Comparison of ENCODE assay signal across 23 cellular contexts in genomic region chr1:183323849-183324683, GRCh38.
DNase-seq lines count a peak whose midpoint lies in the region; ATAC-seq and TF ChIP-seq lines count a peak whose summit lies in the region.
"Had no signal": no experiment of that assay in that cellular context is flagged by ENCODE, and none has a peak within 500 bp of the region (broad histone marks: within the 10 kb centered on the region; RNA-seq: fewer than 3 reads in every experiment).

No MANE protein-coding gene starts in this region.

- no peak for TF ChIP-seq POLR2A in thyroid gland (IDR thresholded peaks at IDR 0.05)

- CTCF ChIA-PET in activated CD4-positive, alpha-beta T cell treated with anti-CD3 and anti-CD28 coated beads for 36 hours (lab: Charles Lee): no interaction called here
- CTCF ChIA-PET in PC-9 (lab: Charles Lee): interaction anchor here (0.7 kb wide), 1 partner anchor 140 kb away, joined by 4 read pairs; no protein-coding TSS in a partner anchor

- no peaks in the 10 kb centered on the region for H3K9me3 ChIP-seq in PC-9 (ENCODE audit: insufficient read depth, low read depth)
- H3K9me3 ChIP-seq in thyroid gland: no peaks in the 10 kb centered on the region
- H3K9me3 ChIP-seq: esophagus squamous epithelium, SK-N-SH, transverse colon had no signal

- peaks cover 56% of the 10 kb centered on the region for H3K4me1 ChIP-seq in PC-9 (replicated peaks; ENCODE audit: insufficient read depth)
- peaks cover 5 to 16% of the 10 kb centered on the region in 2 donors for H3K4me1 ChIP-seq in thyroid gland

- peak; percentile 10 for DNase-seq in activated CD4-positive, alpha-beta T cell treated with anti-CD3 and anti-CD28 coated beads for 36 hours
- no peak for DNase-seq in activated CD4-positive, alpha-beta T cell treated with anti-CD3 and anti-CD28 coated beads, Interleukin-2, amount 50 U/mL, for 4 hours
- peak; percentile 36 to 79 for DNase-seq in PC-9
- DNase-seq in fibroblast of peridontal ligament (ENCODE audit: extremely low read depth): peak; percentile 77
- DNase-seq in stimulated activated naive CD8-positive, alpha-beta T cell treated with anti-CD3 and anti-CD28 coated beads, Interleukin-15, amount 100 ng/mL, for 72 hours: no peak
- DNase-seq in thyroid gland: no peak
- DNase-seq in caudate nucleus (lab: John Stamatoyannopoulos, UW): no peak
- no peak for DNase-seq in HPDE6-E6E7 (ENCODE audit: extremely low spot score)
- DNase-seq: 8988T; activated CD4-positive, CD25-positive, alpha-beta regulatory T cell; AML-193; amygdala; CD8-positive, alpha-beta memory T cell; effector CD4-positive, alpha-beta T cell; esophagus squamous epithelium; NCI-H1105 treated with DMSO at 0.1 percent for 48 hours; NCI-H510A treated with DMSO at 0.1 percent for 48 hours; SK-N-SH; stimulated activated naive CD4-positive, alpha-beta T cell treated with Interleukin-2 at 50 U/mL for 16 hours; transverse colon had no signal

- TF ChIP-seq CTCF in PC-9 (conservative IDR thresholded peaks at IDR 0.05): no peak
- no peak for TF ChIP-seq CTCF in thyroid gland (IDR thresholded peaks at IDR 0.05)

- 90 to 91% methylated on average over 7 of the region's 7 CpGs for WGBS in thyroid gland, 2 donors

- intact Hi-C loops in activated CD4-positive, alpha-beta T cell treated with anti-CD3 and anti-CD28 coated beads for 36 hours (cut with DNase I, micrococcal nuclease): no loop called here
- intact Hi-C loops in PC-9 (cut with micrococcal nuclease; ENCODE audit: unreplicated experiment): no loop called here
- intact Hi-C loops in thyroid gland (cut with DNase I): no loop called here

- peak overlapping the region; percentile 55 for H3K4me2 ChIP-seq in PC-9
- H3K4me2 ChIP-seq: SK-N-SH had no signal

- H3K27ac Mint-ChIP-seq in activated CD4-positive, alpha-beta T cell treated with anti-CD3 and anti-CD28 coated beads for 36 hours: no peak overlapping the region
- no peak overlapping the region for H3K27ac Mint-ChIP-seq in stimulated activated naive CD8-positive, alpha-beta T cell treated with anti-CD3 and anti-CD28 coated beads, Interleukin-15, amount 100 ng/mL, for 72 hours

- H3F3A ChIP-seq in PC-9 (ENCODE audit: insufficient read depth, low read depth): peaks cover 37% of the 10 kb centered on the region; the same call in 1 of the 2 replicates

- no peaks in the 10 kb centered on the region for H3K36me3 Mint-ChIP-seq in activated CD4-positive, alpha-beta T cell treated with anti-CD3 and anti-CD28 coated beads for 36 hours (ENCODE audit: low read depth)
- H3K36me3 Mint-ChIP-seq: CD8-positive, alpha-beta memory T cell had no signal

- no peak overlapping the region for H2AFZ ChIP-seq in PC-9

- H3K79me2 ChIP-seq in PC-9 (ENCODE audit: low read depth): no peaks in the 10 kb centered on the region

- no peaks in the 10 kb centered on the region for H3K4me1 Mint-ChIP-seq in activated CD4-positive, alpha-beta T cell treated with anti-CD3 and anti-CD28 coated beads for 36 hours
- no peaks in the 10 kb centered on the region for H3K4me1 Mint-ChIP-seq in stimulated activated naive CD8-positive, alpha-beta T cell treated with anti-CD3 and anti-CD28 coated beads, Interleukin-15, amount 100 ng/mL, for 72 hours
- H3K4me1 Mint-ChIP-seq: CD8-positive, alpha-beta memory T cell; central memory CD8-positive, alpha-beta T cell had no signal

- peak overlapping the region; percentile 85 for H3K27ac ChIP-seq in PC-9
- H3K27ac ChIP-seq in thyroid gland: no peak overlapping the region
- H3K27ac ChIP-seq in caudate nucleus (ENCODE audit: low read depth, low read length): no peak overlapping the region
- H3K27ac ChIP-seq: esophagus squamous epithelium, RWPE1, transverse colon had no signal

- no peaks in the 10 kb centered on the region for H3K9me2 ChIP-seq in PC-9 (ENCODE audit: insufficient read depth)
- H3K9me2 ChIP-seq: SK-N-SH had no signal

- peak; percentile 36 for ATAC-seq in activated CD4-positive, alpha-beta T cell treated with anti-CD3 and anti-CD28 coated beads for 36 hours
- ATAC-seq in stimulated activated naive CD8-positive, alpha-beta T cell treated with anti-CD3 and anti-CD28 coated beads, Interleukin-15, amount 100 ng/mL, for 72 hours: peak; percentile 66
- ATAC-seq: left lobe of liver had no signal

- H3K4me3 Mint-ChIP-seq in activated CD4-positive, alpha-beta T cell treated with anti-CD3 and anti-CD28 coated beads for 36 hours: no peak overlapping the region
- H3K4me3 Mint-ChIP-seq in stimulated activated naive CD8-positive, alpha-beta T cell treated with anti-CD3 and anti-CD28 coated beads, Interleukin-15, amount 100 ng/mL, for 72 hours: no peak overlapping the region
- H3K4me3 Mint-ChIP-seq: CD8-positive, alpha-beta memory T cell; central memory CD8-positive, alpha-beta T cell had no signal

- no TSS peak for BruUV-seq in PC-9 (replicated peaks; lab: Mats Ljungman, UMichigan)

- POLR2A ChIA-PET in activated CD4-positive, alpha-beta T cell treated with anti-CD3 and anti-CD28 coated beads for 36 hours (lab: Charles Lee): no interaction called here
- POLR2A ChIA-PET in PC-9 (lab: Charles Lee; ENCODE audit: unreplicated experiment): interaction anchor here (0.5 kb wide), 1 partner anchor 160 kb away, joined by 4 read pairs; no protein-coding TSS in a partner anchor

- H3K27me3 ChIP-seq in PC-9 (ENCODE audit: insufficient read depth, low read depth): no peaks in the 10 kb centered on the region
- H3K27me3 ChIP-seq in thyroid gland: no peaks in the 10 kb centered on the region
- H3K27me3 ChIP-seq: transverse colon had no signal

- H3K4me3 ChIP-seq in PC-9 (no peak overlapping the region), thyroid gland (replicated peaks in 1 of 3) (no peak overlapping the region)
- H3K4me3 ChIP-seq: esophagus squamous epithelium, transverse colon had no signal

- H3K36me3 ChIP-seq in PC-9 (ENCODE audit: low read depth) (no peaks in the 10 kb centered on the region), thyroid gland (no peaks in the 10 kb centered on the region)
- H3K36me3 ChIP-seq: esophagus squamous epithelium, transverse colon had no signal

- H3K9me3 Mint-ChIP-seq in activated CD4-positive, alpha-beta T cell treated with anti-CD3 and anti-CD28 coated beads for 36 hours (ENCODE audit: low read depth): no peaks in the 10 kb centered on the region
- H3K9me3 Mint-ChIP-seq in stimulated activated naive CD8-positive, alpha-beta T cell treated with anti-CD3 and anti-CD28 coated beads, Interleukin-15, amount 100 ng/mL, for 72 hours: no peaks in the 10 kb centered on the region
- H3K9me3 Mint-ChIP-seq: central memory CD8-positive, alpha-beta T cell had no signal

- peaks cover 26% of the 10 kb centered on the region for H3K27me3 Mint-ChIP-seq in activated CD4-positive, alpha-beta T cell treated with anti-CD3 and anti-CD28 coated beads for 36 hours
- peaks cover 45% of the 10 kb centered on the region for H3K27me3 Mint-ChIP-seq in stimulated activated naive CD8-positive, alpha-beta T cell treated with anti-CD3 and anti-CD28 coated beads, Interleukin-15, amount 100 ng/mL, for 72 hours

- no peaks in the 10 kb centered on the region for H4K20me1 ChIP-seq in PC-9 (ENCODE audit: insufficient read depth)

Comparison
In these comparisons a context has a peak if more than half of its experiments do, and no peak if none do; other contexts are left out.
1. DNase-seq: peak in activated CD4-positive, alpha-beta T cell treated with anti-CD3 and anti-CD28 coated beads for 36 hours (single experiment), PC-9 (2 of 2) and fibroblast of peridontal ligament (single experiment); none in activated CD4-positive, alpha-beta T cell treated with anti-CD3 and anti-CD28 coated beads, Interleukin-2, amount 50 U/mL, for 4 hours (0 of 2), stimulated activated naive CD8-positive, alpha-beta T cell treated with anti-CD3 and anti-CD28 coated beads, Interleukin-15, amount 100 ng/mL, for 72 hours (0 of 2), thyroid gland (0 of 2), caudate nucleus (0 of 61) and HPDE6-E6E7 (single experiment).